In the genomic region with DNA sequence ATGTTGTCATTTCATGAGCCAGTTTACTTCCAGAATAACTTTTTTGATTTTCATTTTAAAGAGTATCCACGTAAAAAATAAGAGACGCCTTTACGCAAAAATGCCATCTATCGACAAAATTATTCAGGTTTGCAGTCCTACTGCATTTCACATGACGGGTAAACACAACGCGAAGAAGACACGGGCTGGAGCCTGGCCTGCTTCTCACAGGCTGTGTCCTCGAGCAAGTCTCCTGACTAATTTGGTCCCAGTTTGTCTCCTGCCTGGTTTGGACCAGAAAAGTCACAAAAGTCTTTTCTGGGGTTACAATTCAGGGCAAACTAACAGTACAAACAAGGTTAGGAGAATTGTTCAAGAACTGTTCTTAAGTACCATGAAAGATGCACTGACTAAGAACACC, we compare ENCODE assay signal across 1 cellular context.
TF ChIP-seq lines count a peak whose summit lies in the region.

No MANE protein-coding gene starts in this region.

TF ChIP-seq in IMR-90, 13 proteins besides CTCF, POLR2A, EP300 and RAD21:
- TF ChIP-seq RCOR1 (IDR thresholded peaks at IDR 0.05; ENCODE audit: insufficient replicate concordance, low read length) (no peak), BHLHE40 (IDR thresholded peaks at IDR 0.05; ENCODE audit: low read depth, low read length) (no peak), MAFK (IDR thresholded peaks at IDR 0.05; ENCODE audit: low read depth, low read length) (no peak), CHD1 (IDR thresholded peaks at IDR 0.05; ENCODE audit: low read depth, low read length) (no peak), FOS (IDR thresholded peaks at IDR 0.05; ENCODE audit: low read depth, low read length) (no peak), MXI1 (IDR thresholded peaks at IDR 0.05; ENCODE audit: borderline replicate concordance, low read depth, low read length) (no peak), SMC3 (IDR thresholded peaks at IDR 0.05; ENCODE audit: low read depth, low read length) (no peak)
